In the genomic region with DNA sequence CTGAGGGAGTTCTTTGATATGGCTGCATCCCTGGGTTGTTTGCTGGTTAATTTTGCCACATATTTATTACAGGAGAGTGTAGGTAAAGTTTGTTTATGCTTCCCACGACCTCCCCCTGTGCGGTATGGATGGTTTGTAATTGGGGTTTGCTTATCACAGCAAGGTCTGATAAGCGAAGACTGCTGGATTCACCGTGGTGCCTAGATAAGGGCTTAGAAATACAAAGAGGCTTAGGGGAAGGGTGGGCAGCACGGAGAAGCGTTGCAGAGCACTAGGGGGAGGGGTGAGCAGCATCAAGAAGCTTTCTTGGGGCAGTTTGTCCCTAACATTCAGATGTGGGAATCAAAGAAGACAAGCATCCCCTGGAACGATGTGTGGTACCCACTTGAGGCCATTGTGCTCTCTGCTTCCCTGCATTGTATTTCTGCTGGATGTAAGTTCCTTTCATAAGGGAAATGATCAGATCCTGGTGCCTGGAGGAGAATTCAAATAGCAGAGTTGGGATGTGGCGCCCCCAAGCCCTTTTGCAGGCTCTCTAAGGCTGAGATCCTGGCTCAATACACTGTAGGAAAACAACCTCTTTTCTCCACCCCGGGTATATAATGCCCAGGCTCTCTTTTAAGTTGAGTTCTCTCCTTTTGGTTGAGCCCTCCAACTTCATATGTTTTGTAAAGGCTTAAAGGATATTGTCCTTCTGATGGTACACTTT, we compare ENCODE assay signal across 19 cellular contexts.
"Had no signal": no experiment of that assay in that cellular context is flagged by ENCODE, and none has a peak within 500 bp of the region (broad histone marks: within the 10 kb centered on the region; RNA-seq: fewer than 3 reads in every experiment).

No MANE protein-coding gene starts in this region.

- ATAC-seq: activated CD8-positive, alpha-beta T cell treated with anti-CD3 and anti-CD28 coated beads, Interleukin-2, amount 10 ng/mL, durations not matched to agents 7 days and 5 days; foreskin keratinocyte; natural killer cell had no signal

- H3K27me3 ChIP-seq: foreskin keratinocyte, left lung, ovary, spleen, testis, vagina had no signal

- H3K36me3 ChIP-seq: left lung, ovary, prostate gland, spleen, vagina had no signal

- H3K27ac ChIP-seq: foreskin keratinocyte, left lung, ovary, prostate gland, spleen, testis, vagina, VCaP had no signal

- H3K4me3 ChIP-seq: left lung, lung, ovary, prostate gland, spleen, testis, vagina had no signal

- H3K9me3 ChIP-seq: ovary, prostate gland, testis, vagina had no signal

- H3K4me1 ChIP-seq: foreskin keratinocyte, left lung, prostate gland, spleen, testis, vagina had no signal

- DNase-seq: activated CD4-positive, alpha-beta T cell treated with anti-CD3 and anti-CD28 coated beads for 1 hour; activated CD4-positive, alpha-beta T cell treated with anti-CD3 and anti-CD28 coated beads, Interleukin-2, amount 50 U/mL, for 1 hour; activated CD8-positive, alpha-beta T cell treated with anti-CD3 and anti-CD28 coated beads, Interleukin-2, amount 10 ng/mL, durations not matched to agents 7 days and 5 days; activated gamma-delta T cell; aorta; erythroblast; kidney glomerular epithelial cell; left lung; natural killer cell; ovary; spleen; stimulated activated CD4-positive, alpha-beta T cell treated with anti-CD3 and anti-CD28 coated beads, Interleukin-4, amount 100 ng/mL, for 1 hour; stimulated activated naive CD4-positive, alpha-beta T cell; testis had no signal
